Comparison of ENCODE assay signal across 39 cellular contexts in genomic region chr20:53421343-53421742, GRCh38.
"Had no signal": no experiment of that assay in that cellular context is flagged by ENCODE, and none has a peak within 500 bp of the region (broad histone marks: within the 10 kb centered on the region; RNA-seq: fewer than 3 reads in every experiment).

No MANE protein-coding gene starts in this region.

- H3K4me3 Mint-ChIP-seq: activated naive CD4-positive, alpha-beta T cell treated with anti-CD3 and anti-CD28 coated beads for 36 hours; activated naive CD4-positive, alpha-beta T cell treated with anti-CD3 and anti-CD28 coated beads, Interleukin-2, amount 10 ng/mL, durations not matched to agents 7 days and 5 days; activated naive CD4-positive, alpha-beta T cell treated with anti-CD3 and anti-CD28 coated beads, Interleukin-2, amount 50 U/mL, for 24 hours; activated naive CD8-positive, alpha-beta T cell; activated naive CD8-positive, alpha-beta T cell treated with anti-CD3 and anti-CD28 coated beads for 36 hours; activated naive CD8-positive, alpha-beta T cell treated with anti-CD3 and anti-CD28 coated beads, Interleukin-2, amount 10 ng/mL, durations not matched to agents 7 days and 5 days; activated naive CD8-positive, alpha-beta T cell treated with anti-CD3 and anti-CD28 coated beads, Interleukin-2, amount 50 U/mL, for 24 hours; activated T-cell treated with anti-CD3 and anti-CD28 coated beads, Interleukin-2, amount 50 U/mL, for 24 hours; activated T-cell treated with anti-CD3 and anti-CD28 coated beads, Interleukin-2, amount 50 U/mL, for 4 hours; activated T-cell treated with anti-CD3 and anti-CD28 coated beads, Interleukin-2, amount 50 U/mL, for 72 hours; activated T-helper 1 cell treated with anti-CD3 and anti-CD28 coated beads, Interleukin-12 subunit alpha, Interleukin-12 subunit beta, Interleukin-2, Interleukin-4 antibody, amounts not matched to agents 30 ng/mL and 10 ng/mL and 1 ng/mL, durations not matched to agents 14 hours and 24 hours and 36 hours; activated T-helper 17 cell treated with anti-CD3 and anti-CD28 coated beads, Interleukin-2, amount 50 U/mL, for 72 hours; brain; central memory CD8-positive, alpha-beta T cell had no signal

- FAIRE-seq: astrocyte, bronchial epithelial cell had no signal

- H3K9me3 ChIP-seq: adrenal gland, ascending aorta, body of pancreas, breast epithelium had no signal

- H3K4me3 ChIP-seq: adrenal gland, ascending aorta, body of pancreas, breast epithelium, cardiac muscle cell had no signal

- H3K4me1 Mint-ChIP-seq: activated naive CD4-positive, alpha-beta T cell treated with anti-CD3 and anti-CD28 coated beads, Interleukin-2, amount 10 ng/mL, durations not matched to agents 7 days and 5 days; activated naive CD4-positive, alpha-beta T cell treated with anti-CD3 and anti-CD28 coated beads, Interleukin-2, amount 50 U/mL, for 24 hours; activated naive CD8-positive, alpha-beta T cell treated with anti-CD3 and anti-CD28 coated beads, Interleukin-2, amount 50 U/mL, for 24 hours; activated T-helper 17 cell treated with anti-CD3 and anti-CD28 coated beads, Interleukin-2, amount 50 U/mL, for 72 hours; central memory CD8-positive, alpha-beta T cell had no signal

- H3K36me3 ChIP-seq: adrenal gland, ascending aorta, brain microvascular endothelial cell, breast epithelium, cardiac muscle cell had no signal

- H3K27me3 Mint-ChIP-seq: activated naive CD4-positive, alpha-beta T cell treated with anti-CD3 and anti-CD28 coated beads, Interleukin-2, amount 10 ng/mL, durations not matched to agents 7 days and 5 days; activated naive CD4-positive, alpha-beta T cell treated with anti-CD3 and anti-CD28 coated beads, Interleukin-2, amount 50 U/mL, for 24 hours; activated naive CD8-positive, alpha-beta T cell; activated naive CD8-positive, alpha-beta T cell treated with anti-CD3 and anti-CD28 coated beads for 36 hours; activated naive CD8-positive, alpha-beta T cell treated with anti-CD3 and anti-CD28 coated beads, Interleukin-2, amount 10 ng/mL, durations not matched to agents 7 days and 5 days; activated T-cell treated with anti-CD3 and anti-CD28 coated beads, Interleukin-2, amount 50 U/mL, for 24 hours; activated T-helper 17 cell treated with anti-CD3 and anti-CD28 coated beads, Interleukin-2, amount 50 U/mL, for 72 hours had no signal

- H3K9me3 Mint-ChIP-seq: activated naive CD4-positive, alpha-beta T cell treated with anti-CD3 and anti-CD28 coated beads for 36 hours; activated naive CD4-positive, alpha-beta T cell treated with anti-CD3 and anti-CD28 coated beads, Interleukin-2, amount 50 U/mL, for 24 hours; activated naive CD8-positive, alpha-beta T cell treated with anti-CD3 and anti-CD28 coated beads for 36 hours; activated naive CD8-positive, alpha-beta T cell treated with anti-CD3 and anti-CD28 coated beads, Interleukin-2, amount 10 ng/mL, durations not matched to agents 7 days and 5 days; activated naive CD8-positive, alpha-beta T cell treated with anti-CD3 and anti-CD28 coated beads, Interleukin-2, amount 50 U/mL, for 24 hours; activated T-cell treated with anti-CD3 and anti-CD28 coated beads, Interleukin-2, amount 50 U/mL, for 24 hours; activated T-cell treated with anti-CD3 and anti-CD28 coated beads, Interleukin-2, amount 50 U/mL, for 4 hours; activated T-helper 2 cell treated with anti-CD3 and anti-CD28 coated beads, Interferon-gamma antibody, Interleukin-2, Interleukin-4, amounts not matched to agents 10 μg/mL and 5 μg/mL and 100 μg/mL, durations not matched to agents 14 hours and 24 hours and 36 hours had no signal

- H3K27ac Mint-ChIP-seq: activated naive CD4-positive, alpha-beta T cell treated with anti-CD3 and anti-CD28 coated beads for 36 hours; activated naive CD4-positive, alpha-beta T cell treated with anti-CD3 and anti-CD28 coated beads, Interleukin-2, amount 10 ng/mL, durations not matched to agents 7 days and 5 days; activated naive CD4-positive, alpha-beta T cell treated with anti-CD3 and anti-CD28 coated beads, Interleukin-2, amount 50 U/mL, for 24 hours; activated naive CD4-positive, alpha-beta T cell treated with anti-CD3 and anti-CD28 coated beads, Interleukin-2, amount 50 U/mL, for 72 hours; activated naive CD8-positive, alpha-beta T cell; activated naive CD8-positive, alpha-beta T cell treated with anti-CD3 and anti-CD28 coated beads for 36 hours; activated naive CD8-positive, alpha-beta T cell treated with anti-CD3 and anti-CD28 coated beads, Interleukin-2, amount 10 ng/mL, durations not matched to agents 7 days and 5 days; activated naive CD8-positive, alpha-beta T cell treated with anti-CD3 and anti-CD28 coated beads, Interleukin-2, amount 50 U/mL, for 24 hours; activated T-cell treated with anti-CD3 and anti-CD28 coated beads, Interleukin-2, amount 50 U/mL, for 24 hours; activated T-cell treated with anti-CD3 and anti-CD28 coated beads, Interleukin-2, amount 50 U/mL, for 72 hours; activated T-helper 1 cell treated with anti-CD3 and anti-CD28 coated beads, Interleukin-12 subunit alpha, Interleukin-12 subunit beta, Interleukin-2, Interleukin-4 antibody, amounts not matched to agents 30 ng/mL and 10 ng/mL and 1 ng/mL, durations not matched to agents 14 hours and 24 hours and 36 hours; activated T-helper 17 cell treated with anti-CD3 and anti-CD28 coated beads, Interleukin-2, amount 50 U/mL, for 72 hours; activated T-helper 2 cell treated with anti-CD3 and anti-CD28 coated beads, Interferon-gamma antibody, Interleukin-2, Interleukin-4, amounts not matched to agents 10 μg/mL and 5 μg/mL and 100 μg/mL, durations not matched to agents 14 hours and 24 hours and 36 hours; brain had no signal

- H3K4me1 ChIP-seq: adrenal gland, ascending aorta, body of pancreas, breast epithelium had no signal

- ATAC-seq: activated naive CD4-positive, alpha-beta T cell treated with anti-CD3 and anti-CD28 coated beads, Interleukin-2, amount 50 U/mL, for 72 hours; activated naive CD8-positive, alpha-beta T cell treated with anti-CD3 and anti-CD28 coated beads, Interleukin-2, amount 50 U/mL, for 24 hours; activated T-cell treated with anti-CD3 and anti-CD28 coated beads, Interleukin-2, amount 50 U/mL, for 4 hours; activated T-cell treated with anti-CD3 and anti-CD28 coated beads, Interleukin-2, amount 50 U/mL, for 72 hours; activated T-helper 17 cell treated with anti-CD3 and anti-CD28 coated beads, Interleukin-2, amount 50 U/mL, for 72 hours; body of pancreas had no signal

- H3K36me3 Mint-ChIP-seq: activated naive CD8-positive, alpha-beta T cell; activated naive CD8-positive, alpha-beta T cell treated with anti-CD3 and anti-CD28 coated beads for 36 hours; activated naive CD8-positive, alpha-beta T cell treated with anti-CD3 and anti-CD28 coated beads, Interleukin-2, amount 10 ng/mL, durations not matched to agents 7 days and 5 days; brain had no signal

- H3K27ac ChIP-seq: adrenal gland, ascending aorta, body of pancreas, brain microvascular endothelial cell, breast epithelium, cardiac muscle cell had no signal

- DNase-seq: activated effector memory CD4-positive, alpha-beta T cell treated with anti-CD3 and anti-CD28 coated beads, Interleukin-2, amount 50 U/mL, for 16 hours; activated effector memory CD4-positive, alpha-beta T cell treated with Interleukin-2 at 50 U/mL for 16 hours; activated gamma-delta T cell; activated gamma-delta T cell treated with Interleukin-2 at 50 U/mL for 16 hours; activated naive CD4-positive, alpha-beta T cell; activated naive CD4-positive, alpha-beta T cell treated with anti-CD3 and anti-CD28 coated beads for 36 hours; activated naive CD4-positive, alpha-beta T cell treated with anti-CD3 and anti-CD28 coated beads, Interleukin-2, amount 10 ng/mL, durations not matched to agents 7 days and 5 days; activated naive CD4-positive, alpha-beta T cell treated with anti-CD3 and anti-CD28 coated beads, Interleukin-2, amount 50 U/mL, for 16 hours; activated naive CD4-positive, alpha-beta T cell treated with Interleukin-2 at 50 U/mL for 16 hours; activated naive CD8-positive, alpha-beta T cell treated with anti-CD3 and anti-CD28 coated beads for 36 hours; activated naive CD8-positive, alpha-beta T cell treated with anti-CD3 and anti-CD28 coated beads, Interleukin-2, amount 10 ng/mL, durations not matched to agents 7 days and 5 days; activated naive CD8-positive, alpha-beta T cell treated with anti-CD3 and anti-CD28 coated beads, Interleukin-2, amount 50 U/mL, for 24 hours; activated T-cell treated with anti-CD3 and anti-CD28 coated beads, Interleukin-2, amount 50 U/mL, for 1 hour; activated T-cell treated with anti-CD3 and anti-CD28 coated beads, Interleukin-2, amount 50 U/mL, for 24 hours; activated T-cell treated with anti-CD3 and anti-CD28 coated beads, Interleukin-2, amount 50 U/mL, for 4 hours; activated T-cell treated with anti-CD3 and anti-CD28 coated beads, Interleukin-2, amount 50 U/mL, for 48 hours; activated T-cell treated with anti-CD3 and anti-CD28 coated beads, Interleukin-2, amount 50 U/mL, for 72 hours; adrenal gland; amniotic stem cell; amygdala; anterior cingulate cortex; aorta; body of pancreas; brain microvascular endothelial cell; central memory CD4-positive, alpha-beta T cell; cerebellar nuclear complex had no signal

- H3K27me3 ChIP-seq: adrenal gland, ascending aorta, body of pancreas, brain microvascular endothelial cell, breast epithelium, cardiac muscle cell had no signal
